33 cellular contexts compared by ENCODE assay signal in genomic region chr10:48957361-48957760, GRCh38. TPM values are rescaled to one million over a fixed set of nuclear protein-coding genes. Genes with fewer than 3 reads are reported as not detected.
"Had no signal": no experiment of that assay in that cellular context is flagged by ENCODE, and none has a peak within 500 bp of the region (broad histone marks: within the 10 kb centered on the region; RNA-seq: fewer than 3 reads in every experiment).

No MANE protein-coding gene starts in this region.

- H3K4me1 Mint-ChIP-seq: nephron progenitor cell, neural crest cell had no signal

- H2AFZ ChIP-seq: parathyroid adenoma had no signal

- H3K79me2 ChIP-seq: parathyroid adenoma had no signal

- H3K27me3 ChIP-seq: ovary, right lobe of liver, spleen, thyroid gland, transverse colon, upper lobe of right lung, uterus had no signal

- H3K27ac ChIP-seq: ovary, parathyroid adenoma, psoas muscle, right lobe of liver, skin epidermis, spleen, stomach, thoracic aorta, thyroid gland, transverse colon, upper lobe of right lung, uterus had no signal

- H3K4me3 ChIP-seq: ovary, psoas muscle, right lobe of liver, skin epidermis, smooth muscle cell, spleen, stomach, thoracic aorta, thyroid gland, transverse colon, upper lobe of right lung, uterus had no signal

- ATAC-seq: naive thymus-derived CD8-positive, alpha-beta T cell; natural killer cell treated with Interleukin-12 subunit alpha and Interleukin-12 subunit beta and Interleukin-15 and Interleukin-18, amount 100 ng/mL, for 72 hours; psoas muscle; right cardiac atrium; right lobe of liver; stimulated activated memory B cell treated with anti-CD40 and anti-IgM and Interleukin-4, amounts not matched to agents 10 μg/mL and 1 μg/mL and 100 μg/mL, for 72 hours; upper lobe of right lung had no signal

- H3K9me3 ChIP-seq: ovary, psoas muscle, right lobe of liver, spleen, stomach, thoracic aorta, thyroid gland, transverse colon, upper lobe of right lung, uterus had no signal

- H3K4me1 ChIP-seq: parathyroid adenoma, psoas muscle, right lobe of liver, spleen, stomach, thyroid gland, transverse colon, upper lobe of right lung, uterus had no signal

- H3K27ac Mint-ChIP-seq: naive thymus-derived CD8-positive, alpha-beta T cell; natural killer cell treated with Interleukin-12 subunit alpha and Interleukin-12 subunit beta and Interleukin-15 and Interleukin-18, amount 100 ng/mL, for 72 hours; nephron progenitor cell; progenitor cell of endocrine pancreas; stimulated activated naive CD8-positive, alpha-beta T cell treated with anti-CD3 and anti-CD28 coated beads, Interleukin-15, Interleukin-2, amounts not matched to agents 100 ng/mL and 50 ng/mL, for 24 hours; type B pancreatic cell had no signal

- H3K9me3 Mint-ChIP-seq: natural killer cell treated with Interleukin-12 subunit alpha and Interleukin-12 subunit beta and Interleukin-15 and Interleukin-18, amount 100 ng/mL, for 72 hours; nephron progenitor cell; stimulated activated memory B cell treated with anti-CD40 and anti-IgM and Interleukin-4, amounts not matched to agents 10 μg/mL and 1 μg/mL and 100 μg/mL, for 72 hours; stimulated activated naive CD8-positive, alpha-beta T cell treated with anti-CD3 and anti-CD28 coated beads, Interleukin-15, Interleukin-2, amounts not matched to agents 100 ng/mL and 50 ng/mL, for 24 hours; type B pancreatic cell had no signal

- H3K27me3 Mint-ChIP-seq: stimulated activated memory B cell treated with anti-CD40 and anti-IgM and Interleukin-4, amounts not matched to agents 10 μg/mL and 1 μg/mL and 100 μg/mL, for 72 hours; stimulated activated naive CD8-positive, alpha-beta T cell treated with anti-CD3 and anti-CD28 coated beads, Interleukin-15, Interleukin-2, amounts not matched to agents 100 ng/mL and 50 ng/mL, for 24 hours had no signal

- H3K9ac ChIP-seq: parathyroid adenoma had no signal

- H3K4me2 ChIP-seq: smooth muscle cell had no signal

- H3K36me3 Mint-ChIP-seq: naive thymus-derived CD8-positive, alpha-beta T cell; natural killer cell treated with Interleukin-12 subunit alpha and Interleukin-12 subunit beta and Interleukin-15 and Interleukin-18, amount 100 ng/mL, for 72 hours; type B pancreatic cell had no signal

- H3K36me3 ChIP-seq: ovary, right lobe of liver, thoracic aorta, thyroid gland, transverse colon, upper lobe of right lung, uterus had no signal

- DNase-seq: naive thymus-derived CD8-positive, alpha-beta T cell; nephron progenitor cell; occipital lobe; ovary; psoas muscle; right cardiac atrium; right lobe of liver; spleen; stimulated activated CD4-positive, alpha-beta T cell treated with anti-CD3 and anti-CD28 coated beads, Interleukin-12 subunit alpha, Interleukin-12 subunit beta, amount 100 ng/mL, for 4 hours; stimulated activated CD4-positive, alpha-beta T cell treated with anti-CD3 and anti-CD28 coated beads, Interleukin-1b, Interleukin-23, amount 100 ng/mL, for 48 hours; stimulated activated CD4-positive, alpha-beta T cell treated with anti-CD3 and anti-CD28 coated beads, Interleukin-4, amount 100 ng/mL, for 1 hour; stimulated activated CD4-positive, alpha-beta T cell treated with anti-CD3 and anti-CD28 coated beads, Interleukin-4, amount 100 ng/mL, for 4 hours; stimulated activated CD8-positive, alpha-beta memory T cell treated with anti-CD3 and anti-CD28 coated beads, Interleukin-4, amount 100 ng/mL, for 48 hours; stimulated activated naive CD4-positive, alpha-beta T cell treated with Interleukin-2 at 50 U/mL for 16 hours; stomach; thyroid gland; transverse colon; upper lobe of right lung; uterus had no signal

- H3K4me3 Mint-ChIP-seq: naive thymus-derived CD8-positive, alpha-beta T cell; natural killer cell treated with Interleukin-12 subunit alpha and Interleukin-12 subunit beta and Interleukin-15 and Interleukin-18, amount 100 ng/mL, for 72 hours; nephron progenitor cell; neural crest cell; stimulated activated memory B cell treated with anti-CD40 and anti-IgM and Interleukin-4, amounts not matched to agents 10 μg/mL and 1 μg/mL and 100 μg/mL, for 72 hours; stimulated activated naive CD8-positive, alpha-beta T cell treated with anti-CD3 and anti-CD28 coated beads, Interleukin-15, Interleukin-2, amounts not matched to agents 100 ng/mL and 50 ng/mL, for 24 hours; type B pancreatic cell had no signal

RNA-seq across cellular contexts. Expression of gene LRRC18, which starts 17.7 kb away (rescaled TPM):
- total RNA-seq: naive thymus-derived CD8-positive, alpha-beta T cell; natural killer cell treated with Interleukin-12 subunit alpha and Interleukin-12 subunit beta and Interleukin-15 and Interleukin-18, amount 100 ng/mL, for 72 hours; neural crest cell; occipital lobe; osteoblast; progenitor cell of endocrine pancreas; psoas muscle; renal cortical epithelial cell; right cardiac atrium; right lobe of liver; smooth muscle cell; spleen; subcutaneous adipose tissue; temporal lobe; thoracic aorta; thyroid gland; transverse colon had no signal
- polyA plus RNA-seq: naive thymus-derived CD8-positive, alpha-beta T cell; psoas muscle; right cardiac atrium; smooth muscle cell had no signal
